Comparison of ENCODE assay signal across 1 cellular context in the genomic region with DNA sequence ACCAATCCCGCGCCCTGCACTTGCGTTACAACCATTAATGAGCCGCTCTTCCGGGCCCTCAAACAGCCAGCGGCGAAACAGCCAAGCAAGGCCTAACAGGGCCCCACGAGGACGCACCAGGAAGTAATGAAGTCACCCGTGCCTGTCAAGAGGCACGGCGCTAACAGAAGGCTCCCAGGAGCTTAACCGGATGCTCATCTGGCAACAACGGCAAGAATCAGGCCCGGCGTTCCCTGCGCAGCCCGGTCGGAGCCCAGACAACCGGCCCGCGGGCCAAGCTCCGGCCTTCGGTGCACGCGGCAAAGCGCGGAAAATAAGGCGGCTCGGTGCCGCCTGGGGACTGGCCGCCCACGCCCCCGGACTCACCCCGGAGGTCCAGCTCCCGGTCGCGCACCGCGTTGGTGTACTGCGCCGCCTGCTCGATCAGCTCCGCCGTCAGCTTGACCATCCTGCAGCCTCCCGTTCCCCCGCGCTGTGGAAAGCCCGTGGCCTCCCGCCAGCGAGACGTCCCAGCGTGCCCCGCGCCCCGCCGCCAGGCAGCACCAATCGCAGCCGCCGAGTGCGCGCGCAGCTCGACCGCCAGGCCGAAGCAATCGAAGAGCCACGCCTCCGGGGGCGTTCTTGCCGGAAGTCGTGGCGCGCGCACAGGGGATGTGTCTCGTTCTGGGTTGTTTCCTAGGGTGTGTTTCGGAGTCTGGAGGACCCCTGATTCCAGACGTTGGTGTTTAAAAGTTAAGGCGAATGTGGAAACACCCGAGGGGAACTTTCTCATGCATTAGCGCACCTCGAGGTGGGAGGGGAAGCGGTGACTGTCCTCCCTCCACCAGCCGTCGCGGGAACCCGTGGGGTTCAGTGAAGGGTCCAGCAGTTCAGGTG.
TF ChIP-seq lines count a peak whose summit lies in the region.

A gene (minus strand): TSS at position 518 of the 876 bp plus-strand sequence. CDS start 70 bp downstream, at position 448.

TF ChIP-seq in HepG2, 621 proteins besides CTCF, POLR2A, EP300 and RAD21 (continued from another document and continues in another):
- no peak; the same call in 1 of the 2 replicates for TF ChIP-seq ARHGAP35 (CRISPR knock-in tag; IDR thresholded peaks at IDR 0.05; ENCODE audit: borderline replicate concordance)
- peak; percentile 97 for TF ChIP-seq RBFOX2 (IDR thresholded peaks at IDR 0.05; ENCODE audit: low read depth, low read length)
- TF ChIP-seq, protein P1, sequence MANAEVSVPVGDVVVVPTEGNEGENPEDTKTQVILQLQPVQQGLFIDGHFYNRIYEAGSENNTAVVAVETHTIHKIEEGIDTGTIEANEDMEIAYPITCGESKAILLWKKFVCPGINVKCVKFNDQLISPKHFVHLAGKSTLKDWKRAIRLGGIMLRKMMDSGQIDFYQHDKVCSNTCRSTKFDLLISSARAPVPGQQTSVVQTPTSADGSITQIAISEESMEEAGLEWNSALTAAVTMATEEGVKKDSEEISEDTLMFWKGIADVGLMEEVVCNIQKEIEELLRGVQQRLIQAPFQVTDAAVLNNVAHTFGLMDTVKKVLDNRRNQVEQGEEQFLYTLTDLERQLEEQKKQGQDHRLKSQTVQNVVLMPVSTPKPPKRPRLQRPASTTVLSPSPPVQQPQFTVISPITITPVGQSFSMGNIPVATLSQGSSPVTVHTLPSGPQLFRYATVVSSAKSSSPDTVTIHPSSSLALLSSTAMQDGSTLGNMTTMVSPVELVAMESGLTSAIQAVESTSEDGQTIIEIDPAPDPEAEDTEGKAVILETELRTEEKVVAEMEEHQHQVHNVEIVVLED (CRISPR knock-in tag; IDR thresholded peaks at IDR 0.05; ENCODE audit: borderline replicate concordance): peak; percentile 96
- peak; percentile 91 for TF ChIP-seq NFKB2 (CRISPR knock-in tag; IDR thresholded peaks at IDR 0.05; ENCODE audit: borderline replicate concordance)
- no peak for TF ChIP-seq ZNF841 (CRISPR knock-in tag; IDR thresholded peaks at IDR 0.05; ENCODE audit: borderline replicate concordance)
- TF ChIP-seq, protein P2, sequence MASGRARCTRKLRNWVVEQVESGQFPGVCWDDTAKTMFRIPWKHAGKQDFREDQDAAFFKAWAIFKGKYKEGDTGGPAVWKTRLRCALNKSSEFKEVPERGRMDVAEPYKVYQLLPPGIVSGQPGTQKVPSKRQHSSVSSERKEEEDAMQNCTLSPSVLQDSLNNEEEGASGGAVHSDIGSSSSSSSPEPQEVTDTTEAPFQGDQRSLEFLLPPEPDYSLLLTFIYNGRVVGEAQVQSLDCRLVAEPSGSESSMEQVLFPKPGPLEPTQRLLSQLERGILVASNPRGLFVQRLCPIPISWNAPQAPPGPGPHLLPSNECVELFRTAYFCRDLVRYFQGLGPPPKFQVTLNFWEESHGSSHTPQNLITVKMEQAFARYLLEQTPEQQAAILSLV (CRISPR knock-in tag; IDR thresholded peaks at IDR 0.05; ENCODE audit: borderline replicate concordance): peak; percentile 95
- TF ChIP-seq, protein P3, sequence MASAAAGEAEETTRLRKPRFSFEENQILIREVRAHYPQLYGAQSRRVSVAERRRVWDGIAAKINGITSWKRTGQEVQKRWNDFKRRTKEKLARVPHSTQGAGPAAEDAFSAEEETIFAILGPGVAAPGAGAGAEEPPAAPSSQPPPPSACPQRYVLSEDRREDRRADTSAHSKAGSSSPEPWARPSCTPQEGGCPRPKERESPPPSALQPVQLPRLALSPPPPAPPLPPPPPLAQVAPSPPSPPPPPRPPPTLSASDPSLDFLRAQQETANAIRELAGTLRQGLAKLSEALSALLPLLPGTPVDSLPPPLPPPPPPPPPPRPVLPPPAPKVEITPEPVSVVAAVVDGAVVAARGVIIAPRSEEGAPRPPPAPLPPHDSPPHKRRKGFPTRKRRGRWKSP (CRISPR knock-in tag; IDR thresholded peaks at IDR 0.05): peak; percentile 63; the same call in 1 of the 2 replicates
- TF ChIP-seq, protein P4, sequence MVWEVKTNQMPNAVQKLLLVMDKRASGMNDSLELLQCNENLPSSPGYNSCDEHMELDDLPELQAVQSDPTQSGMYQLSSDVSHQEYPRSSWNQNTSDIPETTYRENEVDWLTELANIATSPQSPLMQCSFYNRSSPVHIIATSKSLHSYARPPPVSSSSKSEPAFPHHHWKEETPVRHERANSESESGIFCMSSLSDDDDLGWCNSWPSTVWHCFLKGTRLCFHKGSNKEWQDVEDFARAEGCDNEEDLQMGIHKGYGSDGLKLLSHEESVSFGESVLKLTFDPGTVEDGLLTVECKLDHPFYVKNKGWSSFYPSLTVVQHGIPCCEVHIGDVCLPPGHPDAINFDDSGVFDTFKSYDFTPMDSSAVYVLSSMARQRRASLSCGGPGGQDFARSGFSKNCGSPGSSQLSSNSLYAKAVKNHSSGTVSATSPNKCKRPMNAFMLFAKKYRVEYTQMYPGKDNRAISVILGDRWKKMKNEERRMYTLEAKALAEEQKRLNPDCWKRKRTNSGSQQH (CRISPR knock-in tag; IDR thresholded peaks at IDR 0.05; ENCODE audit: low read depth): peak; percentile 86
- TF ChIP-seq, protein P5, sequence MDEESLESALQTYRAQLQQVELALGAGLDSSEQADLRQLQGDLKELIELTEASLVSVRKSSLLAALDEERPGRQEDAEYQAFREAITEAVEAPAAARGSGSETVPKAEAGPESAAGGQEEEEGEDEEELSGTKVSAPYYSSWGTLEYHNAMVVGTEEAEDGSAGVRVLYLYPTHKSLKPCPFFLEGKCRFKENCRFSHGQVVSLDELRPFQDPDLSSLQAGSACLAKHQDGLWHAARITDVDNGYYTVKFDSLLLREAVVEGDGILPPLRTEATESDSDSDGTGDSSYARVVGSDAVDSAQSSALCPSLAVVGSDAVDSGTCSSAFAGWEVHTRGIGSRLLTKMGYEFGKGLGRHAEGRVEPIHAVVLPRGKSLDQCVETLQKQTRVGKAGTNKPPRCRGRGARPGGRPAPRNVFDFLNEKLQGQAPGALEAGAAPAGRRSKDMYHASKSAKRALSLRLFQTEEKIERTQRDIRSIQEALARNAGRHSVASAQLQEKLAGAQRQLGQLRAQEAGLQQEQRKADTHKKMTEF (CRISPR knock-in tag; IDR thresholded peaks at IDR 0.05): peak; percentile 98
- peak; percentile 98 for TF ChIP-seq HDAC1 (CRISPR knock-in tag; IDR thresholded peaks at IDR 0.05)
- TF ChIP-seq MTF2 (CRISPR knock-in tag; IDR thresholded peaks at IDR 0.05; ENCODE audit: borderline replicate concordance): peak; percentile 96
- TF ChIP-seq NPAS2 (CRISPR knock-in tag; IDR thresholded peaks at IDR 0.05; ENCODE audit: borderline replicate concordance): 0 out of 2 replicates have a peak, but pooled peaks have one; percentile 18
- TF ChIP-seq ZNF883 (CRISPR knock-in tag; IDR thresholded peaks at IDR 0.05; ENCODE audit: not compliant biosample characterization): no peak
- TF ChIP-seq KAT8 (CRISPR knock-in tag; IDR thresholded peaks at IDR 0.05): peak; percentile 97
- TF ChIP-seq, protein P6, sequence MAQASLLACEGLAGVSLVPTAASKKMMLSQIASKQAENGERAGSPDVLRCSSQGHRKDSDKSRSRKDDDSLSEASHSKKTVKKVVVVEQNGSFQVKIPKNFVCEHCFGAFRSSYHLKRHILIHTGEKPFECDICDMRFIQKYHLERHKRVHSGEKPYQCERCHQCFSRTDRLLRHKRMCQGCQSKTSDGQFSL (CRISPR knock-in tag; IDR thresholded peaks at IDR 0.05): 0 out of 2 replicates have a peak, but pooled peaks have one; percentile 25
- TF ChIP-seq, protein P7, sequence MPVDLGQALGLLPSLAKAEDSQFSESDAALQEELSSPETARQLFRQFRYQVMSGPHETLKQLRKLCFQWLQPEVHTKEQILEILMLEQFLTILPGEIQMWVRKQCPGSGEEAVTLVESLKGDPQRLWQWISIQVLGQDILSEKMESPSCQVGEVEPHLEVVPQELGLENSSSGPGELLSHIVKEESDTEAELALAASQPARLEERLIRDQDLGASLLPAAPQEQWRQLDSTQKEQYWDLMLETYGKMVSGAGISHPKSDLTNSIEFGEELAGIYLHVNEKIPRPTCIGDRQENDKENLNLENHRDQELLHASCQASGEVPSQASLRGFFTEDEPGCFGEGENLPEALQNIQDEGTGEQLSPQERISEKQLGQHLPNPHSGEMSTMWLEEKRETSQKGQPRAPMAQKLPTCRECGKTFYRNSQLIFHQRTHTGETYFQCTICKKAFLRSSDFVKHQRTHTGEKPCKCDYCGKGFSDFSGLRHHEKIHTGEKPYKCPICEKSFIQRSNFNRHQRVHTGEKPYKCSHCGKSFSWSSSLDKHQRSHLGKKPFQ (CRISPR knock-in tag; IDR thresholded peaks at IDR 0.05; ENCODE audit: insufficient replicate concordance): peak; percentile 47
- TF ChIP-seq AHR (CRISPR knock-in tag; IDR thresholded peaks at IDR 0.05): peak; percentile 79
- TF ChIP-seq, protein P8, sequence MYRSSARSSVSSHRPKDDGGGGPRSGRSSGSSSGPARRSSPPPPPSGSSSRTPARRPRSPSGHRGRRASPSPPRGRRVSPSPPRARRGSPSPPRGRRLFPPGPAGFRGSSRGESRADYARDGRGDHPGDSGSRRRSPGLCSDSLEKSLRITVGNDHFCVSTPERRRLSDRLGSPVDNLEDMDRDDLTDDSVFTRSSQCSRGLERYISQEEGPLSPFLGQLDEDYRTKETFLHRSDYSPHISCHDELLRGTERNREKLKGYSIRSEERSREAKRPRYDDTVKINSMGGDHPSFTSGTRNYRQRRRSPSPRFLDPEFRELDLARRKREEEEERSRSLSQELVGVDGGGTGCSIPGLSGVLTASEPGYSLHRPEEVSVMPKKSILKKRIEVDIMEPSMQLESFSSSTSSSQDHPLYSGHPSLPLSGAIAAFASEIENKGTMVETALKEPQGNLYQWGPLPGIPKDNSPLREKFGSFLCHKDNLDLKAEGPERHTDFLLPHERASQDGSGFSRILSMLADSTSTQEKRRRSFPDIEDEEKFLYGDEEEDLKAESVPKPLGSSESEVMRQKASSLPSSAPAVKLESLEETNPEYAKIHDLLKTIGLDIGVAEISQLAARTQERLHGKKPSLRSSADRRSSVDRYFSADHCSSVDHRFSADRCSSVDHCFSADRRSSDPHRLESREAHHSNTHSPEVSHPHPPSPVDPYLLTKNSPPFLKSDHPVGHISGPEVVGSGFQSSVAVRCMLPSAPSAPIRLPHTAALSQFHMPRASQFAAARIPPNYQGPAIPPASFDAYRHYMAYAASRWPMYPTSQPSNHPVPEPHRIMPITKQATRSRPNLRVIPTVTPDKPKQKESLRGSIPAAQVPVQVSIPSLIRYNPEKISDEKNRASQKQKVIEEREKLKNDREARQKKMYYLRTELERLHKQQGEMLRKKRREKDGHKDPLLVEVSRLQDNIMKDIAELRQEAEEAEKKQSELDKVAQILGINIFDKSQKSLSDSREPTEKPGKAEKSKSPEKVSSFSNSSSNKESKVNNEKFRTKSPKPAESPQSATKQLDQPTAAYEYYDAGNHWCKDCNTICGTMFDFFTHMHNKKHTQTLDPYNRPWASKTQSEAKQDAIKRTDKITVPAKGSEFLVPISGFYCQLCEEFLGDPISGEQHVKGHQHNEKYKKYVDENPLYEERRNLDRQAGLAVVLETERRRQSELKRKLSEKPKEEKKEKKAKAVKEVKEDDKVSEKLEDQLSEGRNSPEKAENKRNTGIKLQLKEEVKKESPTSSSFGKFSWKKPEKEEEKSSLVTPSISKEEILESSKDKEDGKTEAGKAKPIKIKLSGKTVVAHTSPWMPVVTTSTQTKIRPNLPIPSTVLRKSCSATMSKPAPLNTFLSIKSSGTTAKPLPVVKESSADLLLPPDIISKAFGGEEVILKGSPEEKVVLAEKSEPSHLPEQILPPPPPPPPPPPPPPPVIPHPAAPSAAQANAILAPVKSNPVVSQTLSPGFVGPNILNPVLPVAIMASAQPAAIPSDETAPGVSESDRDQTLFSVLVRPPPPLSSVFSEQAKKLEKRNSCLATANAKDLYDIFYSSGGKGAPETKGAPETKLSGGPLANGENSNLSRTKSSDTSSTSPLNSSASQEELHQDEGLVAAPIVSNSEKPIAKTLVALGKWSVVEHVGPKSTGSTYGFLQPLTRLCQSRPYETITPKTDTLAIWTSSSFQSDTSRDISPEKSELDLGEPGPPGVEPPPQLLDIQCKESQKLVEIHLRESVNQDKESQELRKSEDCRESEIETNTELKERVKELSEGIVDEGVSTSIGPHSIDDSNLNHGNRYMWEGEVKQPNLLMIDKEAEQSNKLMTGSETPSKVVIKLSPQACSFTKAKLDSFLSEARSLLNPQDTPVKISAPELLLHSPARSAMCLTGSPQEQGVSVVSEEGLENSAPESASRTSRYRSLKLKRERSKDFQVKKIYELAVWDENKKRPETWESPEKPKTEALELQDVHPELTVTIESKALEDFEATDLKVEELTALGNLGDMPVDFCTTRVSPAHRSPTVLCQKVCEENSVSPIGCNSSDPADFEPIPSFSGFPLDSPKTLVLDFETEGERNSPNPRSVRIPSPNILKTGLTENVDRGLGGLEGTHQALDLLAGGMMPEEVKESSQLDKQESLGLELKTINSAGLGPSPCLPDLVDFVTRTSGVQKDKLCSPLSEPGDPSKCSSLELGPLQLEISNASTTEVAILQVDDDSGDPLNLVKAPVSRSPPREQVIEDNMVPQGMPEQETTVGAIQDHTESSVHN (CRISPR knock-in tag; IDR thresholded peaks at IDR 0.05): peak; percentile 75
- TF ChIP-seq, protein P9, sequence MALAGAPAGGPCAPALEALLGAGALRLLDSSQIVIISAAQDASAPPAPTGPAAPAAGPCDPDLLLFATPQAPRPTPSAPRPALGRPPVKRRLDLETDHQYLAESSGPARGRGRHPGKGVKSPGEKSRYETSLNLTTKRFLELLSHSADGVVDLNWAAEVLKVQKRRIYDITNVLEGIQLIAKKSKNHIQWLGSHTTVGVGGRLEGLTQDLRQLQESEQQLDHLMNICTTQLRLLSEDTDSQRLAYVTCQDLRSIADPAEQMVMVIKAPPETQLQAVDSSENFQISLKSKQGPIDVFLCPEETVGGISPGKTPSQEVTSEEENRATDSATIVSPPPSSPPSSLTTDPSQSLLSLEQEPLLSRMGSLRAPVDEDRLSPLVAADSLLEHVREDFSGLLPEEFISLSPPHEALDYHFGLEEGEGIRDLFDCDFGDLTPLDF (CRISPR knock-in tag; IDR thresholded peaks at IDR 0.05): peak; percentile 93
- TF ChIP-seq, protein P10, sequence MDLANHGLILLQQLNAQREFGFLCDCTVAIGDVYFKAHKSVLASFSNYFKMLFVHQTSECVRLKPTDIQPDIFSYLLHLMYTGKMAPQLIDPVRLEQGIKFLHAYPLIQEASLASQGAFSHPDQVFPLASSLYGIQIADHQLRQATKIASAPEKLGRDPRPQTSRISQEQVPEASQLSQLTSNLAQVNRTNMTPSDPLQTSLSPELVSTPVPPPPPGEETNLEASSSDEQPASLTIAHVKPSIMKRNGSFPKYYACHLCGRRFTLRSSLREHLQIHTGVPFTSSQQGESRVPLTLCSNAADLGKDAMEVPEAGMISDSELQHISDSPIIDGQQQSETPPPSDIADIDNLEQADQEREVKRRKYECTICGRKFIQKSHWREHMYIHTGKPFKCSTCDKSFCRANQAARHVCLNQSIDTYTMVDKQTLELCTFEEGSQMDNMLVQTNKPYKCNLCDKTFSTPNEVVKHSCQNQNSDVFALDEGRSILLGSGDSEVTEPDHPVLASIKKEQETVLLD (CRISPR knock-in tag; IDR thresholded peaks at IDR 0.05; ENCODE audit: low read depth): peak; percentile 94
- TF ChIP-seq HNF4G (IDR thresholded peaks at IDR 0.05; ENCODE audit: borderline replicate concordance, low read depth, low read length): peak; percentile 22; the same call in 1 of the 2 replicates
- TF ChIP-seq HNF4G (CRISPR knock-in tag; IDR thresholded peaks at IDR 0.05; ENCODE audit: borderline replicate concordance, low read depth): peak; percentile 57; the same call in 1 of the 2 replicates
- TF ChIP-seq, protein P11, sequence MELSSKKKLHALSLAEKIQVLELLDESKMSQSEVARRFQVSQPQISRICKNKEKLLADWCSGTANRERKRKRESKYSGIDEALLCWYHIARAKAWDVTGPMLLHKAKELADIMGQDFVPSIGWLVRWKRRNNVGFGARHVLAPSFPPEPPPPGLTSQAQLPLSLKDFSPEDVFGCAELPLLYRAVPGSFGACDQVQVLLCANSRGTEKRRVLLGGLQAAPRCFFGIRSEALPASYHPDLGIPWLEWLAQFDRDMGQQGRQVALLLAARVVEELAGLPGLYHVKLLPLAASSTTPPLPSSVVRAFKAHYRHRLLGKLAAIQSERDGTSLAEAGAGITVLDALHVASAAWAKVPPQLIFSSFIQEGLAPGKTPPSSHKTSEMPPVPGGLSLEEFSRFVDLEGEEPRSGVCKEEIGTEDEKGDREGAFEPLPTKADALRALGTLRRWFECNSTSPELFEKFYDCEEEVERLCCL (CRISPR knock-in tag; IDR thresholded peaks at IDR 0.05; ENCODE audit: borderline replicate concordance): 0 out of 2 replicates have a peak, but pooled peaks have one; percentile 75
- TF ChIP-seq ZNF350 (CRISPR knock-in tag; IDR thresholded peaks at IDR 0.05; ENCODE audit: borderline replicate concordance, low read depth): peak; percentile 95
